In the genomic region with DNA sequence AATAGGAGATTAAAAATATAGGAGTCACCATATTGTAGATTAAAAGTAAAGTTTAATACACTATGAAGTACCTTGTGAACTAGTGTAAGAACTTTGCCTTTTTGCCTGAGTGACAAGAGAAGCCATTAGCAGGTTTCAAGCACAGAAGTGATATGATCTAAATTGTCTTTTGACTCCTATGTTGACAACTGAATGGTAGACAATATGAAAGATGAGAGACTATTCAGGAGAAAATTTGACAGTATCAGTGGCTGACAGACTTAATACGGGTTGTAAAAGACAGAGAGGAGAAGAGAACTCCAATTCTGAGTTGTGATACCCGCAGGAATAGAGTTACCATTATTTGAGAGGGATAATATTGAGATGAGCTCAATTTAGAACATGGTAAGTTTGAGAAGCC, we compare ENCODE assay signal across 39 cellular contexts.
"Had no signal": no experiment of that assay in that cellular context is flagged by ENCODE, and none has a peak within 500 bp of the region (broad histone marks: within the 10 kb centered on the region; RNA-seq: fewer than 3 reads in every experiment).

No MANE protein-coding gene starts in this region.

- H3K4me3 ChIP-seq: adrenal gland, ascending aorta, body of pancreas, breast epithelium, cardiac muscle cell had no signal

- H3K27ac ChIP-seq: adrenal gland, ascending aorta, body of pancreas, brain microvascular endothelial cell, breast epithelium, cardiac muscle cell had no signal

- H3K4me3 Mint-ChIP-seq: activated naive CD4-positive, alpha-beta T cell treated with anti-CD3 and anti-CD28 coated beads for 36 hours; activated naive CD4-positive, alpha-beta T cell treated with anti-CD3 and anti-CD28 coated beads, Interleukin-2, amount 10 ng/mL, durations not matched to agents 7 days and 5 days; activated naive CD4-positive, alpha-beta T cell treated with anti-CD3 and anti-CD28 coated beads, Interleukin-2, amount 50 U/mL, for 24 hours; activated naive CD8-positive, alpha-beta T cell; activated naive CD8-positive, alpha-beta T cell treated with anti-CD3 and anti-CD28 coated beads for 36 hours; activated naive CD8-positive, alpha-beta T cell treated with anti-CD3 and anti-CD28 coated beads, Interleukin-2, amount 10 ng/mL, durations not matched to agents 7 days and 5 days; activated naive CD8-positive, alpha-beta T cell treated with anti-CD3 and anti-CD28 coated beads, Interleukin-2, amount 50 U/mL, for 24 hours; activated T-cell treated with anti-CD3 and anti-CD28 coated beads, Interleukin-2, amount 50 U/mL, for 24 hours; activated T-cell treated with anti-CD3 and anti-CD28 coated beads, Interleukin-2, amount 50 U/mL, for 4 hours; activated T-cell treated with anti-CD3 and anti-CD28 coated beads, Interleukin-2, amount 50 U/mL, for 72 hours; activated T-helper 1 cell treated with anti-CD3 and anti-CD28 coated beads, Interleukin-12 subunit alpha, Interleukin-12 subunit beta, Interleukin-2, Interleukin-4 antibody, amounts not matched to agents 30 ng/mL and 10 ng/mL and 1 ng/mL, durations not matched to agents 14 hours and 24 hours and 36 hours; activated T-helper 17 cell treated with anti-CD3 and anti-CD28 coated beads, Interleukin-2, amount 50 U/mL, for 72 hours; brain; central memory CD8-positive, alpha-beta T cell had no signal

- H3K9me3 ChIP-seq: adrenal gland, ascending aorta, body of pancreas, breast epithelium had no signal

- H3K36me3 Mint-ChIP-seq: activated naive CD4-positive, alpha-beta T cell treated with anti-CD3 and anti-CD28 coated beads, Interleukin-2, amount 10 ng/mL, durations not matched to agents 7 days and 5 days; activated naive CD4-positive, alpha-beta T cell treated with anti-CD3 and anti-CD28 coated beads, Interleukin-2, amount 50 U/mL, for 24 hours; activated naive CD4-positive, alpha-beta T cell treated with anti-CD3 and anti-CD28 coated beads, Interleukin-2, amount 50 U/mL, for 72 hours; activated naive CD8-positive, alpha-beta T cell; activated naive CD8-positive, alpha-beta T cell treated with anti-CD3 and anti-CD28 coated beads for 36 hours; activated naive CD8-positive, alpha-beta T cell treated with anti-CD3 and anti-CD28 coated beads, Interleukin-2, amount 10 ng/mL, durations not matched to agents 7 days and 5 days; brain had no signal

- H3K27ac Mint-ChIP-seq: activated naive CD4-positive, alpha-beta T cell treated with anti-CD3 and anti-CD28 coated beads for 36 hours; activated naive CD4-positive, alpha-beta T cell treated with anti-CD3 and anti-CD28 coated beads, Interleukin-2, amount 10 ng/mL, durations not matched to agents 7 days and 5 days; activated naive CD4-positive, alpha-beta T cell treated with anti-CD3 and anti-CD28 coated beads, Interleukin-2, amount 50 U/mL, for 24 hours; activated naive CD4-positive, alpha-beta T cell treated with anti-CD3 and anti-CD28 coated beads, Interleukin-2, amount 50 U/mL, for 72 hours; activated naive CD8-positive, alpha-beta T cell; activated naive CD8-positive, alpha-beta T cell treated with anti-CD3 and anti-CD28 coated beads for 36 hours; activated naive CD8-positive, alpha-beta T cell treated with anti-CD3 and anti-CD28 coated beads, Interleukin-2, amount 10 ng/mL, durations not matched to agents 7 days and 5 days; activated naive CD8-positive, alpha-beta T cell treated with anti-CD3 and anti-CD28 coated beads, Interleukin-2, amount 50 U/mL, for 24 hours; activated T-cell treated with anti-CD3 and anti-CD28 coated beads, Interleukin-2, amount 50 U/mL, for 24 hours; activated T-cell treated with anti-CD3 and anti-CD28 coated beads, Interleukin-2, amount 50 U/mL, for 72 hours; activated T-helper 1 cell treated with anti-CD3 and anti-CD28 coated beads, Interleukin-12 subunit alpha, Interleukin-12 subunit beta, Interleukin-2, Interleukin-4 antibody, amounts not matched to agents 30 ng/mL and 10 ng/mL and 1 ng/mL, durations not matched to agents 14 hours and 24 hours and 36 hours; activated T-helper 17 cell treated with anti-CD3 and anti-CD28 coated beads, Interleukin-2, amount 50 U/mL, for 72 hours; activated T-helper 2 cell treated with anti-CD3 and anti-CD28 coated beads, Interferon-gamma antibody, Interleukin-2, Interleukin-4, amounts not matched to agents 10 μg/mL and 5 μg/mL and 100 μg/mL, durations not matched to agents 14 hours and 24 hours and 36 hours; brain had no signal

- H3K9me3 Mint-ChIP-seq: activated naive CD4-positive, alpha-beta T cell treated with anti-CD3 and anti-CD28 coated beads, Interleukin-2, amount 10 ng/mL, durations not matched to agents 7 days and 5 days; activated naive CD8-positive, alpha-beta T cell treated with anti-CD3 and anti-CD28 coated beads, Interleukin-2, amount 10 ng/mL, durations not matched to agents 7 days and 5 days had no signal

- DNase-seq: activated effector memory CD4-positive, alpha-beta T cell treated with anti-CD3 and anti-CD28 coated beads, Interleukin-2, amount 50 U/mL, for 16 hours; activated effector memory CD4-positive, alpha-beta T cell treated with Interleukin-2 at 50 U/mL for 16 hours; activated gamma-delta T cell; activated gamma-delta T cell treated with Interleukin-2 at 50 U/mL for 16 hours; activated naive CD4-positive, alpha-beta T cell; activated naive CD4-positive, alpha-beta T cell treated with anti-CD3 and anti-CD28 coated beads for 36 hours; activated naive CD4-positive, alpha-beta T cell treated with anti-CD3 and anti-CD28 coated beads, Interleukin-2, amount 10 ng/mL, durations not matched to agents 7 days and 5 days; activated naive CD4-positive, alpha-beta T cell treated with anti-CD3 and anti-CD28 coated beads, Interleukin-2, amount 50 U/mL, for 16 hours; activated naive CD4-positive, alpha-beta T cell treated with Interleukin-2 at 50 U/mL for 16 hours; activated naive CD8-positive, alpha-beta T cell treated with anti-CD3 and anti-CD28 coated beads for 36 hours; activated naive CD8-positive, alpha-beta T cell treated with anti-CD3 and anti-CD28 coated beads, Interleukin-2, amount 10 ng/mL, durations not matched to agents 7 days and 5 days; activated naive CD8-positive, alpha-beta T cell treated with anti-CD3 and anti-CD28 coated beads, Interleukin-2, amount 50 U/mL, for 24 hours; activated T-cell treated with anti-CD3 and anti-CD28 coated beads for 4 hours; activated T-cell treated with anti-CD3 and anti-CD28 coated beads, Interleukin-2, amount 50 U/mL, for 1 hour; activated T-cell treated with anti-CD3 and anti-CD28 coated beads, Interleukin-2, amount 50 U/mL, for 24 hours; activated T-cell treated with anti-CD3 and anti-CD28 coated beads, Interleukin-2, amount 50 U/mL, for 4 hours; activated T-cell treated with anti-CD3 and anti-CD28 coated beads, Interleukin-2, amount 50 U/mL, for 48 hours; activated T-cell treated with anti-CD3 and anti-CD28 coated beads, Interleukin-2, amount 50 U/mL, for 72 hours; adrenal gland; amniotic stem cell; amygdala; anterior cingulate cortex; aorta; body of pancreas; brain microvascular endothelial cell; caudate nucleus; central memory CD4-positive, alpha-beta T cell; cerebellar nuclear complex had no signal

- H3K27me3 ChIP-seq: adrenal gland, ascending aorta, body of pancreas, brain microvascular endothelial cell, breast epithelium, cardiac muscle cell had no signal

- H3K4me1 ChIP-seq: adrenal gland, ascending aorta, body of pancreas, breast epithelium had no signal

- H3K4me1 Mint-ChIP-seq: activated naive CD4-positive, alpha-beta T cell treated with anti-CD3 and anti-CD28 coated beads, Interleukin-2, amount 10 ng/mL, durations not matched to agents 7 days and 5 days; activated naive CD4-positive, alpha-beta T cell treated with anti-CD3 and anti-CD28 coated beads, Interleukin-2, amount 50 U/mL, for 24 hours; activated naive CD8-positive, alpha-beta T cell treated with anti-CD3 and anti-CD28 coated beads for 36 hours; activated naive CD8-positive, alpha-beta T cell treated with anti-CD3 and anti-CD28 coated beads, Interleukin-2, amount 10 ng/mL, durations not matched to agents 7 days and 5 days; activated naive CD8-positive, alpha-beta T cell treated with anti-CD3 and anti-CD28 coated beads, Interleukin-2, amount 50 U/mL, for 24 hours; activated T-helper 17 cell treated with anti-CD3 and anti-CD28 coated beads, Interleukin-2, amount 50 U/mL, for 72 hours; brain; central memory CD8-positive, alpha-beta T cell had no signal

- H3K36me3 ChIP-seq: adrenal gland, ascending aorta, brain microvascular endothelial cell, breast epithelium, cardiac muscle cell had no signal

- ATAC-seq: activated naive CD4-positive, alpha-beta T cell treated with anti-CD3 and anti-CD28 coated beads, Interleukin-2, amount 50 U/mL, for 72 hours; activated naive CD8-positive, alpha-beta T cell treated with anti-CD3 and anti-CD28 coated beads, Interleukin-2, amount 50 U/mL, for 24 hours; activated T-cell treated with anti-CD3 and anti-CD28 coated beads, Interleukin-2, amount 50 U/mL, for 4 hours; activated T-cell treated with anti-CD3 and anti-CD28 coated beads, Interleukin-2, amount 50 U/mL, for 72 hours; activated T-helper 17 cell treated with anti-CD3 and anti-CD28 coated beads, Interleukin-2, amount 50 U/mL, for 72 hours; body of pancreas had no signal

- H3K27me3 Mint-ChIP-seq: activated naive CD4-positive, alpha-beta T cell treated with anti-CD3 and anti-CD28 coated beads, Interleukin-2, amount 10 ng/mL, durations not matched to agents 7 days and 5 days; activated naive CD4-positive, alpha-beta T cell treated with anti-CD3 and anti-CD28 coated beads, Interleukin-2, amount 50 U/mL, for 24 hours; activated naive CD8-positive, alpha-beta T cell; activated naive CD8-positive, alpha-beta T cell treated with anti-CD3 and anti-CD28 coated beads for 36 hours; activated naive CD8-positive, alpha-beta T cell treated with anti-CD3 and anti-CD28 coated beads, Interleukin-2, amount 10 ng/mL, durations not matched to agents 7 days and 5 days; activated naive CD8-positive, alpha-beta T cell treated with anti-CD3 and anti-CD28 coated beads, Interleukin-2, amount 50 U/mL, for 24 hours; activated T-cell treated with anti-CD3 and anti-CD28 coated beads, Interleukin-2, amount 50 U/mL, for 24 hours; activated T-helper 17 cell treated with anti-CD3 and anti-CD28 coated beads, Interleukin-2, amount 50 U/mL, for 72 hours; brain; central memory CD8-positive, alpha-beta T cell had no signal
